7 cellular contexts compared by ENCODE assay signal in the genomic region with DNA sequence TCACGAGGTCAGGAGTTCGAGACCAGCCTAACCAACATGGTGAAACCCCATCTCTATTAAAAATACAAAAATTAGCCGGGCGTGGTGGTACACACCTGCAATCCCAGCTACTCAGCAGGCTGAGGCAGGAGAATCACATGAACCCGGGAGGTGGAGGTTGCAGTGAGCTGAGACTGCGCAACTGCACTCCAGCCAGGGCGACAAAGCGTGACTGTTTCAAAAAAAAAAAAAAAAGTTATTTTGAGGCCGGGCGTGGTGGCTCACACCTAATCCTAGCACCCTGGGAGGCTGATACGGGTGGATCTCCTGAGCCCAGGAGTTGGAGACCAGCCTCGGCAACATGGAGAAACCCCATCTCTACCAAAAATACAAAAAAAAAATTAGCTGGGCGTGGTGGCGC. TPM values are rescaled to one million over a fixed set of nuclear protein-coding genes. Genes with fewer than 3 reads are reported as not detected.
"Had no signal": no experiment of that assay in that cellular context is flagged by ENCODE, and none has a peak within 500 bp of the region (broad histone marks: within the 10 kb centered on the region; RNA-seq: fewer than 3 reads in every experiment).

No MANE protein-coding gene starts in this region.

RNA-seq across cellular contexts. Expression of a gene that starts 13.8 kb away (rescaled TPM):
- total RNA-seq: activated T-cell treated with anti-CD3 and anti-CD28 coated beads, Interleukin-2, amount 50 U/mL, for 4 hours; astrocyte; cardiac septum; cerebellum; epithelial cell of proximal tubule; T-helper 1 cell treated with Interleukin-12 subunit alpha and Interleukin-12 subunit beta and Interleukin-4 antibody, amounts not matched to agents 30 ng/mL and 1 ng/mL, for 36 hours had no signal
- polyA plus RNA-seq: foreskin keratinocyte had no signal
